In the genomic region with DNA sequence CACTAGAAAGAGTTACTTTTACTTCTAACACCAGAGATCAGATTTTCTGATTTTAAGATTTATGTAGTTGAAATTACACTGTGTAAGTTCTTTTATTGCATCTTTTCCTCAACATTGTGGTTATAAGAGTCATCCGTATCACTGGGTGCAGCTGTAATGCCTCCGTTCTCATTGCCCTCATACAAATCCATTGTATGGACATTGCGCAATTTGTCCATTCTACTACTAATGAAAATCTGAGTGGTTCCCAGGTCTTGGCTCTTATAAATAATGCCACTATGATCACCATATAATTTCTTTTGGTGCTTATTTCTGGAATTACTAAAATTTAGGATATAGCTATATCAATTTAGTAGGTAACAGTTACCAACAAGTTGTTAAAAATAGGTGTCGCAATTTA, we compare ENCODE assay signal across 24 cellular contexts.
DNase-seq lines count a peak whose midpoint lies in the region; ATAC-seq, FAIRE-seq and TF ChIP-seq lines count a peak whose summit lies in the region.
"Had no signal": no experiment of that assay in that cellular context is flagged by ENCODE, and none has a peak within 500 bp of the region (broad histone marks: within the 10 kb centered on the region; RNA-seq: fewer than 3 reads in every experiment).

No MANE protein-coding gene starts in this region.

- BruUV-seq in IMR-90 (replicated peaks; lab: Mats Ljungman, UMichigan), result no TSS peak
- no TSS peak for BruUV-seq in K562 (replicated peaks; lab: Mats Ljungman, UMichigan)

- 95% methylated on average over 4 of the region's 4 CpGs for WGBS in A549 (ENCODE audit: missing lambda C conversion rate)
- WGBS in IMR-90 (ENCODE audit: extremely low coverage in 2 of 2, insufficient read length in 1 of 2), 2 experiments, result no CpG with 5 or more reads among the region's 4 CpGs
- WGBS in K562 (ENCODE audit: insufficient coverage, low coverage, missing lambda C conversion rate), result 3% methylated on average over 4 of the region's 4 CpGs

- H3K27me3 ChIP-seq in IMR-90 (ENCODE audit: control insufficient read depth, insufficient read depth, low read length) (no peaks in the 10 kb centered on the region), K562 (ENCODE audit: control insufficient read depth in 2 of 2, insufficient read depth in 2 of 2, low read length in 2 of 2) (no peaks in the 10 kb centered on the region), colonic mucosa (no peaks in the 10 kb centered on the region)
- H3K27me3 ChIP-seq: BLaER1 treated with 17β-estradiol and CSF1 and Interleukin-3, amounts not matched to agents 10 nM and 100 nM had no signal

- no peak overlapping the region for H3K23ac ChIP-seq in IMR-90 (ENCODE audit: low read depth, low read length)

- H3K36me3 ChIP-seq in IMR-90 (ENCODE audit: control insufficient read depth, insufficient read depth, low read length) (no peaks in the 10 kb centered on the region), K562 (ENCODE audit: control insufficient read depth, insufficient read depth, low read length) (no peaks in the 10 kb centered on the region), colonic mucosa (no peaks in the 10 kb centered on the region)
- H3K36me3 ChIP-seq: BLaER1 treated with 17β-estradiol and CSF1 and Interleukin-3, amounts not matched to agents 10 nM and 100 nM had no signal

- H3K79me2 ChIP-seq in K562 (ENCODE audit: control insufficient read depth, insufficient read depth, low read length), result no peaks in the 10 kb centered on the region

- TF ChIP-seq RAD21 in A549 (conservative IDR thresholded peaks at IDR 0.05 in 1 of 2, IDR thresholded peaks at IDR 0.05 in 1 of 2) (no peak), IMR-90 (IDR thresholded peaks at IDR 0.05; ENCODE audit: low read length) (no peak), K562 (CRISPR knock-in tag; conservative IDR thresholded peaks at IDR 0.05 in 1 of 2, IDR thresholded peaks at IDR 0.05 in 1 of 2) (no peak)

- H2BK20ac ChIP-seq in IMR-90 (ENCODE audit: low read depth, low read length), result no peak overlapping the region

- H3K9me1 ChIP-seq in IMR-90 (ENCODE audit: insufficient read depth, low read length), result no peaks in the 10 kb centered on the region
- no peaks in the 10 kb centered on the region for H3K9me1 ChIP-seq in K562 (ENCODE audit: control insufficient read depth, insufficient read depth, low read length)

- intact Hi-C loops in IMR-90 (cut with micrococcal nuclease), result no loop called here
- intact Hi-C loops in K562 (cut with micrococcal nuclease), result no loop called here
- intact Hi-C loops in colonic mucosa (cut with DNase I), result no loop called here

- no peaks in the 10 kb centered on the region for H3K79me1 ChIP-seq in IMR-90 (ENCODE audit: low read depth in 1 of 2, low read length in 2 of 2)

- CTCF ChIA-PET in A549 (lab: Yijun Ruan, JAX), result interaction anchor here (0.7 kb wide), 1 partner anchor 76 kb away, joined by 3 read pairs; no protein-coding TSS in a partner anchor
- CTCF ChIA-PET in IMR-90 (lab: Yijun Ruan, JAX), result no interaction called here
- CTCF ChIA-PET in K562 (lab: Yijun Ruan, JAX; ENCODE audit: low intra/inter-chr PET ratio), result no interaction called here
- CTCF ChIA-PET in GM10248 (lab: Yijun Ruan, JAX), result interaction anchor here (1.1 kb wide), 1 partner anchor 9 kb away, joined by 6 read pairs; no protein-coding TSS in a partner anchor

- no peak overlapping the region for H2AK9ac ChIP-seq in IMR-90 (replicated peaks; ENCODE audit: low read depth, low read length, poor library complexity)

- ATAC-seq in A549 (no peak), IMR-90 (ENCODE audit: low read depth) (no peak), K562 (no peak), GM19397 (IDR thresholded peaks at IDR 0.05; ENCODE audit: unreplicated experiment) (no peak)
- ATAC-seq: CD8-positive, alpha-beta T cell; GM12878 had no signal

- H3K4me1 ChIP-seq in A549 (no peaks in the 10 kb centered on the region), IMR-90 (ENCODE audit: control insufficient read depth, insufficient read depth, low read length) (no peaks in the 10 kb centered on the region), K562 (replicated peaks in 1 of 2; ENCODE audit: control insufficient read depth in 2 of 2, insufficient read depth in 2 of 2, low read length in 2 of 2) (no peaks in the 10 kb centered on the region), colonic mucosa (no peaks in the 10 kb centered on the region)
- H3K4me1 ChIP-seq: Caco-2 had no signal

- in situ Hi-C loops in IMR-90 (cut with MboI; ENCODE audit: low sequenced_read_pairs) (no loop called here), K562 (cut with MboI) (no loop called here)

- no peak for DNase-seq in A549 (ENCODE audit: low read depth in 1 of 2, low spot score in 1 of 2)
- no peak for DNase-seq in IMR-90
- peak; percentile 72 for DNase-seq in LHCN-M2 (ENCODE audit: low read depth)
- no peak for DNase-seq in K562 (ENCODE audit: extremely low read depth in 1 of 4, low spot score in 3 of 4)
- DNase-seq in GM10248 (ENCODE audit: extremely low spot score), result no peak
- DNase-seq in colonic mucosa, result no peak
- no peak for DNase-seq in NOMO-1 (lab: John Stamatoyannopoulos, UW; ENCODE audit: unreplicated experiment in 2 of 2)
- DNase-seq: 8988T; AML-193; Caco-2; Calu3; CD4-positive, alpha-beta T cell; CD8-positive, alpha-beta T cell; DMS79 treated with DMSO at 0.1 percent for 48 hours; GF-D8 had no signal

- no peak overlapping the region for H3K18ac ChIP-seq in IMR-90 (ENCODE audit: low read depth, low read length)

- FAIRE-seq in A549 (lab: Jason Lieb, UNC) (no peak), K562 (lab: Jason Lieb, UNC) (no peak)
- FAIRE-seq: A204.1, D721Med, G401.6, GM12878, GM12892, GM18507 had no signal

- TF ChIP-seq POLR2A in A549 (IDR thresholded peaks at IDR 0.05; ENCODE audit: low read length) (no peak), IMR-90 (IDR thresholded peaks at IDR 0.05; ENCODE audit: low read depth, low read length) (no peak), K562 (conservative IDR thresholded peaks at IDR 0.05) (no peak)

- no peak overlapping the region for H4K5ac ChIP-seq in IMR-90 (ENCODE audit: low read depth, low read length)

- H2AFZ ChIP-seq in IMR-90 (replicated peaks; ENCODE audit: low read length, poor library complexity) (no peak overlapping the region), K562 (ENCODE audit: low read depth, low read length) (no peak overlapping the region)

- TF ChIP-seq CTCF in A549 (IDR thresholded peaks at IDR 0.05) (no peak), IMR-90 (conservative IDR thresholded peaks at IDR 0.05; ENCODE audit: low read depth, low read length) (no peak), K562 (IDR thresholded peaks at IDR 0.05 in 2 of 3, conservative IDR thresholded peaks at IDR 0.05 in 1 of 3; ENCODE audit: insufficient read depth in 2 of 3, low read depth in 1 of 3, low read length in 3 of 3) (no peak), GM10248 (IDR thresholded peaks at IDR 0.05; ENCODE audit: control extremely low read depth, extremely low read depth, low read depth, missing control alignments) (no peak), colonic mucosa (IDR thresholded peaks at IDR 0.05) (no peak)

- POLR2A ChIA-PET in A549 (lab: Yijun Ruan, JAX) (no interaction called here), IMR-90 (lab: Charles Lee; ENCODE audit: unreplicated experiment) (no interaction called here), K562 (lab: Yijun Ruan, JAX) (interaction anchor here (0.5 kb wide), 1 partner anchor 325 kb away, joined by 3 read pairs; no protein-coding TSS in a partner anchor), GM10248 (lab: Yijun Ruan, JAX) (no interaction called here)

- dilution Hi-C loops in IMR-90 (cut with HindIII; ENCODE audit: low sequenced_read_pairs, unreplicated experiment), result no loop called here

- no peak overlapping the region for H2AK5ac ChIP-seq in IMR-90 (ENCODE audit: low read depth, low read length)

- no peak overlapping the region for H3K27ac ChIP-seq in A549
- H3K27ac ChIP-seq in IMR-90 (ENCODE audit: insufficient read depth, low read length), result no peak overlapping the region
- H3K27ac ChIP-seq in K562 (ENCODE audit: extremely low read depth, low read depth, low read length), result no peak overlapping the region
- no peak overlapping the region for H3K27ac ChIP-seq in colonic mucosa
- H3K27ac ChIP-seq: BLaER1 treated with 17β-estradiol and CSF1 and Interleukin-3, amounts not matched to agents 10 nM and 100 nM; C4-2B had no signal

- H4K8ac ChIP-seq in IMR-90 (ENCODE audit: low read depth in 2 of 2, low read length in 2 of 2), result no peak overlapping the region

- H3K9ac ChIP-seq in IMR-90 (ENCODE audit: low read depth, low read length) (no peak overlapping the region), K562 (ENCODE audit: insufficient read depth in 1 of 2, low read depth in 2 of 2, low read length in 2 of 2) (no peak overlapping the region), colonic mucosa (ENCODE audit: low read depth in 2 of 2, low read length in 2 of 2) (no peak overlapping the region)
- H3K9ac ChIP-seq: BLaER1 treated with 17β-estradiol and CSF1 and Interleukin-3, amounts not matched to agents 10 nM and 100 nM had no signal

- no peak overlapping the region for H3K4me2 ChIP-seq in A549
- H3K4me2 ChIP-seq in IMR-90 (ENCODE audit: low read depth, low read length), result no peak overlapping the region
- H3K4me2 ChIP-seq in K562 (ENCODE audit: insufficient read depth, low read length), result no peak overlapping the region
- H3K4me2 ChIP-seq: BLaER1 treated with 17β-estradiol and CSF1 and Interleukin-3, amounts not matched to agents 10 nM and 100 nM had no signal

- TF ChIP-seq EP300 in A549 (IDR thresholded peaks at IDR 0.05) (no peak), K562 (IDR thresholded peaks at IDR 0.05; ENCODE audit: low read length) (no peak)

- H2BK120ac ChIP-seq in IMR-90 (ENCODE audit: low read depth, low read length), result no peak overlapping the region

- H4K91ac ChIP-seq in IMR-90 (ENCODE audit: insufficient read depth, low read depth, low read length), result no peak overlapping the region

- H2BK5ac ChIP-seq in IMR-90 (ENCODE audit: low read depth, low read length, poor library complexity, severe bottlenecking), result no peak overlapping the region

- H4K20me1 ChIP-seq in IMR-90 (ENCODE audit: insufficient read depth, low read length) (no peaks in the 10 kb centered on the region), K562 (replicated peaks; ENCODE audit: control insufficient read depth, insufficient read depth, low read length) (no peaks in the 10 kb centered on the region)
- H4K20me1 ChIP-seq: BLaER1 treated with 17β-estradiol and CSF1 and Interleukin-3, amounts not matched to agents 10 nM and 100 nM had no signal

- H3K4ac ChIP-seq in IMR-90 (ENCODE audit: low read depth, low read length), result no peak overlapping the region

- no peak overlapping the region for H3K56ac ChIP-seq in IMR-90 (ENCODE audit: extremely low read depth, insufficient read depth, low read length)

- H3K9me3 ChIP-seq in A549 (no peaks in the 10 kb centered on the region), IMR-90 (ENCODE audit: control insufficient read depth, insufficient read depth, low read length) (no peaks in the 10 kb centered on the region), K562 (replicated peaks; ENCODE audit: control insufficient read depth, insufficient read depth, low read depth, low read length) (no peaks in the 10 kb centered on the region), colonic mucosa (no peaks in the 10 kb centered on the region)
- H3K9me3 ChIP-seq: BLaER1 treated with 17β-estradiol and CSF1 and Interleukin-3, amounts not matched to agents 10 nM and 100 nM; Caco-2 had no signal

- H2BK15ac ChIP-seq in IMR-90 (ENCODE audit: low read depth, low read length), result no peak overlapping the region

- no peak overlapping the region for H3K14ac ChIP-seq in IMR-90 (replicated peaks; ENCODE audit: low read depth, low read length)

- no peak overlapping the region for H3K4me3 ChIP-seq in A549
- no peak overlapping the region for H3K4me3 ChIP-seq in IMR-90 (ENCODE audit: insufficient read depth, low read depth, low read length)
- H3K4me3 ChIP-seq in K562, result no peak overlapping the region
- H3K4me3 ChIP-seq in colonic mucosa, result no peak overlapping the region
- H3K4me3 ChIP-seq: BLaER1 treated with 17β-estradiol and CSF1 and Interleukin-3, amounts not matched to agents 10 nM and 100 nM; GM12878 had no signal

Comparison
In these comparisons a context has a peak if more than half of its experiments do, and no peak if none do; other contexts are left out.
1. CTCF ChIA-PET loops: an anchor here in A549 (0.7 kb wide) and GM10248 (1.1 kb wide); none called in IMR-90 and K562.